In genomic region chr5:1788828-1789227, GRCh38 we compare ENCODE assay signal across 1 cellular context.
TF ChIP-seq lines count a peak whose summit lies in the region.

No MANE protein-coding gene starts in this region.

TF ChIP-seq in H1, 55 proteins besides CTCF, POLR2A, EP300 and RAD21 (continued from another document):
- TF ChIP-seq SIX5 (IDR thresholded peaks at IDR 0.05; ENCODE audit: low read depth, low read length) = no peak
- TF ChIP-seq TCF12 (IDR thresholded peaks at IDR 0.05; ENCODE audit: low read depth, low read length) = no peak
- no peak for TF ChIP-seq BRCA1 (IDR thresholded peaks at IDR 0.05; ENCODE audit: low read depth, low read length)
- TF ChIP-seq RXRA (IDR thresholded peaks at IDR 0.05; ENCODE audit: insufficient read depth, low read depth, low read length) = no peak
- no peak for TF ChIP-seq SP1 (IDR thresholded peaks at IDR 0.05; ENCODE audit: low read depth, low read length)
- TF ChIP-seq TEAD4 (IDR thresholded peaks at IDR 0.05; ENCODE audit: low read depth, low read length) = no peak
- TF ChIP-seq HDAC6 (IDR thresholded peaks at IDR 0.05; ENCODE audit: low read depth, low read length) = no peak
- no peak for TF ChIP-seq BACH1 (IDR thresholded peaks at IDR 0.05; ENCODE audit: low read length)
- TF ChIP-seq KDM5A (IDR thresholded peaks at IDR 0.05; ENCODE audit: low read length) = no peak
- no peak for TF ChIP-seq HDAC2 (IDR thresholded peaks at IDR 0.05; ENCODE audit: borderline replicate concordance in 1 of 2, low read depth in 2 of 2, low read length in 2 of 2)
- TF ChIP-seq MAFK (IDR thresholded peaks at IDR 0.05; ENCODE audit: low read depth, low read length) = no peak
- TF ChIP-seq GABPA (IDR thresholded peaks at IDR 0.05; ENCODE audit: borderline replicate concordance, insufficient read depth, low read length) = no peak
- no peak for TF ChIP-seq POU5F1 (IDR thresholded peaks at IDR 0.05; ENCODE audit: low read depth, low read length)
